16 cellular contexts compared by ENCODE assay signal in genomic region chr21:36460866-36461265, GRCh38. TPM values are rescaled to one million over a fixed set of nuclear protein-coding genes. Genes with fewer than 3 reads are reported as not detected.
DNase-seq lines count a peak whose midpoint lies in the region; ATAC-seq and TF ChIP-seq lines count a peak whose summit lies in the region.
"Had no signal": no experiment of that assay in that cellular context is flagged by ENCODE, and none has a peak within 500 bp of the region (broad histone marks: within the 10 kb centered on the region; RNA-seq: fewer than 3 reads in every experiment).

No MANE protein-coding gene starts in this region.

- H2AK5ac ChIP-seq in mesenchymal stem cell (ENCODE audit: low read length, severe bottlenecking), result peak overlapping the region; percentile 5

- peaks cover 1% of the 10 kb centered on the region for H3K79me1 ChIP-seq in mesenchymal stem cell (replicated peaks; ENCODE audit: low read length, poor library complexity, severe bottlenecking)

- H2BK5ac ChIP-seq in mesenchymal stem cell (ENCODE audit: low read depth, low read length, poor library complexity, severe bottlenecking), result no peak overlapping the region

- H3K9me3 Mint-ChIP-seq in endodermal cell, result no peaks in the 10 kb centered on the region
- H3K9me3 Mint-ChIP-seq: CD4-positive, CD25-positive, alpha-beta regulatory T cell had no signal

- H3K4me2 ChIP-seq in mesenchymal stem cell (ENCODE audit: low read length, poor library complexity, severe bottlenecking), result no peak overlapping the region
- H3K4me2 ChIP-seq: BLaER1 had no signal

- H3K27ac Mint-ChIP-seq in endodermal cell (no peak overlapping the region), T-helper 17 cell (no peak overlapping the region)
- H3K27ac Mint-ChIP-seq: CD4-positive, CD25-positive, alpha-beta regulatory T cell had no signal

- no peak for ATAC-seq in T-helper 17 cell

- H3K4me1 ChIP-seq in SJCRH30, result peaks cover 19% of the 10 kb centered on the region
- H3K4me1 ChIP-seq in endodermal cell (ENCODE audit: control insufficient read depth, insufficient read depth, low read length), result no peaks in the 10 kb centered on the region
- peaks cover 43% of the 10 kb centered on the region for H3K4me1 ChIP-seq in mesenchymal stem cell (ENCODE audit: control insufficient read depth, insufficient read depth, low read depth, low read length)
- H3K4me1 ChIP-seq: BLaER1 had no signal

- no peaks in the 10 kb centered on the region for H3K36me3 ChIP-seq in SJCRH30
- no peaks in the 10 kb centered on the region for H3K36me3 ChIP-seq in endodermal cell (ENCODE audit: control insufficient read depth, insufficient read depth, low read length)
- H3K36me3 ChIP-seq in mesenchymal stem cell (ENCODE audit: control insufficient read depth in 1 of 2, insufficient read depth in 2 of 2, low read depth in 1 of 2, low read length in 2 of 2), result peaks cover 0 to 5% of the 10 kb centered on the region in 2 experiments
- H3K36me3 ChIP-seq: BLaER1 had no signal

- H2BK12ac ChIP-seq in mesenchymal stem cell (ENCODE audit: low read length in 2 of 2), result no peak overlapping the region

- H3K27me3 ChIP-seq in SJCRH30 (peaks cover 5% of the 10 kb centered on the region; the same call in 1 of the 2 replicates), endodermal cell (ENCODE audit: control insufficient read depth, insufficient read depth, low read length, poor library complexity, severe bottlenecking) (no peaks in the 10 kb centered on the region), mesenchymal stem cell (ENCODE audit: control insufficient read depth in 1 of 2, insufficient read depth in 1 of 2, low read length in 2 of 2) (peaks cover 0 to 17% of the 10 kb centered on the region in 2 experiments)
- H3K27me3 ChIP-seq: BLaER1 had no signal

- H3K27ac ChIP-seq in C4-2B (peak overlapping the region; percentile 28; the same call in 1 of the 2 replicates), SJCRH30 (no peak overlapping the region), endodermal cell (ENCODE audit: low read depth, low read length) (no peak overlapping the region), mesenchymal stem cell (ENCODE audit: low read length, poor library complexity, severe bottlenecking) (no peak overlapping the region)
- H3K27ac ChIP-seq: BLaER1, GM23248 had no signal

- H2BK120ac ChIP-seq in mesenchymal stem cell (ENCODE audit: low read depth, low read length), result no peak overlapping the region

- H4K8ac ChIP-seq in mesenchymal stem cell (ENCODE audit: low read length), result no peak overlapping the region

- H3K9me3 ChIP-seq in SJCRH30 (replicated peaks) (no peaks in the 10 kb centered on the region), endodermal cell (ENCODE audit: control insufficient read depth, low read length) (no peaks in the 10 kb centered on the region), mesenchymal stem cell (ENCODE audit: control insufficient read depth, low read length) (no peaks in the 10 kb centered on the region), T-helper 17 cell (ENCODE audit: control insufficient read depth, low read length, poor library complexity, severe bottlenecking) (no peaks in the 10 kb centered on the region)
- H3K9me3 ChIP-seq: BLaER1 had no signal

- peaks cover 4% of the 10 kb centered on the region for H3K4me1 Mint-ChIP-seq in endodermal cell
- H3K4me1 Mint-ChIP-seq in T-helper 17 cell, result peaks cover 2% of the 10 kb centered on the region
- H3K4me1 Mint-ChIP-seq: CD4-positive, CD25-positive, alpha-beta regulatory T cell had no signal

- WGBS in endodermal cell (ENCODE audit: insufficient coverage in 1 of 2, insufficient read length in 1 of 2), 2 experiments, result 89 to 93% methylated on average over 11 to 16 of the region's 16 CpGs
- 92% methylated on average over 16 of the region's 16 CpGs for WGBS in mesenchymal stem cell

- H3K36me3 Mint-ChIP-seq in endodermal cell (ENCODE audit: low read depth) (no peaks in the 10 kb centered on the region), T-helper 17 cell (ENCODE audit: low read depth) (no peaks in the 10 kb centered on the region)
- H3K36me3 Mint-ChIP-seq: CD4-positive, CD25-positive, alpha-beta regulatory T cell had no signal

- H3K4ac ChIP-seq in mesenchymal stem cell (ENCODE audit: low read depth in 1 of 2, low read length in 2 of 2), result no peak overlapping the region

- H3K14ac ChIP-seq in mesenchymal stem cell (ENCODE audit: low read length in 2 of 2), result no peak overlapping the region

- DNase-seq in SJCRH30, result peak; percentile 46 to 60
- DNase-seq in endodermal cell, result peak; percentile 43
- no peak for DNase-seq in mesenchymal stem cell
- DNase-seq in NCI-H1436 (lab: John Stamatoyannopoulos, UW), result no peak
- no peak for DNase-seq in NCI-H226
- DNase-seq in T-helper 17 cell, result no peak
- no peak for DNase-seq in stimulated activated naive CD4-positive, alpha-beta T cell treated with Interleukin-2 at 50 U/mL for 16 hours (lab: John Stamatoyannopoulos, UW)
- DNase-seq: 8988T; AML-193; Calu3; CD4-positive, CD25-positive, alpha-beta regulatory T cell; DMS 273 treated with DMSO at 0.1 percent for 48 hours; GM23248; H7 had no signal

- no peak overlapping the region for H2AFZ ChIP-seq in mesenchymal stem cell (ENCODE audit: low read depth, low read length)
- H2AFZ ChIP-seq: GM23248 had no signal

- no peak overlapping the region for H3K23ac ChIP-seq in mesenchymal stem cell (ENCODE audit: low read length in 2 of 2)

- H3K4me3 ChIP-seq in SJCRH30 (no peak overlapping the region), endodermal cell (ENCODE audit: low read length) (no peak overlapping the region), mesenchymal stem cell (ENCODE audit: insufficient read depth in 1 of 2, low read depth in 1 of 2, low read length in 2 of 2) (no peak overlapping the region)
- H3K4me3 ChIP-seq: BLaER1, GM23248 had no signal

- H3K9ac ChIP-seq in endodermal cell (ENCODE audit: extremely low read depth, low read length, poor library complexity, severe bottlenecking) (no peak overlapping the region), mesenchymal stem cell (ENCODE audit: low read length) (no peak overlapping the region)
- H3K9ac ChIP-seq: BLaER1, GM23248 had no signal

- H3K27me3 Mint-ChIP-seq in endodermal cell (ENCODE audit: insufficient read depth) (no peaks in the 10 kb centered on the region), T-helper 17 cell (peaks cover 44% of the 10 kb centered on the region)

- no peak overlapping the region for H3K4me3 Mint-ChIP-seq in endodermal cell
- no peak overlapping the region for H3K4me3 Mint-ChIP-seq in T-helper 17 cell
- H3K4me3 Mint-ChIP-seq: CD4-positive, CD25-positive, alpha-beta regulatory T cell had no signal

- H4K91ac ChIP-seq in mesenchymal stem cell (ENCODE audit: low read length), result no peak overlapping the region

- no peak for TF ChIP-seq CTCF in C4-2B (conservative IDR thresholded peaks at IDR 0.05)
- TF ChIP-seq CTCF in endodermal cell (conservative IDR thresholded peaks at IDR 0.05), result no peak

- no peak overlapping the region for H3K18ac ChIP-seq in mesenchymal stem cell (ENCODE audit: low read depth in 1 of 2, low read length in 2 of 2)

- H2BK15ac ChIP-seq in mesenchymal stem cell (ENCODE audit: low read depth, poor library complexity, severe bottlenecking), result no peak overlapping the region

RNA-seq across cellular contexts. Expression of gene CLDN14, which starts 19.1 kb away (rescaled TPM):
- total RNA-seq in SJCRH30 (2014; rRNA removed; shearing (Covaris generic)), result not detected in 2 replicates
- total RNA-seq in endodermal cell, result not detected
- not detected for polyA plus RNA-seq in endodermal cell (2013, experiment 1 of 2)
- not detected for polyA plus RNA-seq in endodermal cell (2013, experiment 2 of 2)
- polyA plus RNA-seq in mesenchymal stem cell (2013, experiment 1 of 2), result not detected
- polyA plus RNA-seq in mesenchymal stem cell (2013, experiment 2 of 2), result not detected
- total RNA-seq in T-helper 17 cell, result not detected
- total RNA-seq: Calu3; CD4-positive, CD25-positive, alpha-beta regulatory T cell; GM23248; H7 had no signal
- polyA plus RNA-seq: CD4-positive, CD25-positive, alpha-beta regulatory T cell; GM23248 had no signal

Comparison
In these comparisons a context has a peak if more than half of its experiments do, and no peak if none do; other contexts are left out.
1. DNase-seq: peak in SJCRH30 (2 of 2) and endodermal cell (single experiment); none in mesenchymal stem cell (single experiment), NCI-H1436 (single experiment), NCI-H226 (single experiment), T-helper 17 cell (0 of 3) and stimulated activated naive CD4-positive, alpha-beta T cell treated with Interleukin-2 at 50 U/mL for 16 hours (single experiment).